Comparison of ENCODE assay signal across 9 cellular contexts in the genomic region with DNA sequence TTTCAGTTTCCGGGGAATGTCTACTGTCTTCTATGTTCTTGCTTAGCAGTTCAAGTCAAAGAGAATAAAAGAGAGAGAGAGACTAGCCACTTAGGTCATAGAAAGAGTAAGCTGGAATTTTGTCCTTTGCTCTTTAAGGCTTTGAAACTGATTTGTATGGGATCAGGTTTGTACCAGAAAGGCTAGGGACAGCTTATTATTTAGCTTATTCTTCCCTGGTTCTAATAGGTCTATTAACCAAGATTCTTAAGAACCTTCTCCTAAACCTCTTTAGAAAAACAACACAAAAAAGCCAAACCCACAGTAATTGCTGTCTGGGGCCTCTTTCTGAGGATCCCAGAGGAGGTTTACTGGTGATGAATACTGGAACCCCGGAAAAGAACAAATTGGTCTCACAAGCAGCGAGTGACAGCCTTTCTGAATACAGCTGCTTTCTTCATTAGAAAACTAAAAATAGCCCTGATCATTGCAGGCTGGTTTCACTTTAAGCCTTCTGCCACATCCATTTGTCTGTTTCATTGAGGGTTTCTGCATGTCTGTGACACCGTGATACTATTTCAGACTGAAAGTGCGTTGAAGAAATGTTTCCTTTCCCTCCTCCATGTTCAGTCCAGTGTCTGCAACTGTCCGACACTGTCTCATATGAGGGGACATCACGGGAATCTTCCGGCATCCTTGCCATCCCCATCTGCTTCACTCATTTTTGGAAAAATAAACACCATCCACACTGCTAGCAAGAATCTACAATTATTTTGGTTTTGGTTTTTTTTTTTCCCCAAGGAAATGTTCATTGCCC.
DNase-seq lines count a peak whose midpoint lies in the region; ATAC-seq, FAIRE-seq and TF ChIP-seq lines count a peak whose summit lies in the region.
"Had no signal": no experiment of that assay in that cellular context is flagged by ENCODE, and none has a peak within 500 bp of the region (broad histone marks: within the 10 kb centered on the region; RNA-seq: fewer than 3 reads in every experiment).

No MANE protein-coding gene starts in this region.

- H3K9me3 Mint-ChIP-seq in CD4-positive, alpha-beta T cell = no peaks in the 10 kb centered on the region

- H3K27me3 ChIP-seq in CD4-positive, alpha-beta T cell (ENCODE audit: control insufficient read depth, insufficient read depth, low read length) = no peaks in the 10 kb centered on the region

- H3K27ac ChIP-seq in CD4-positive, alpha-beta T cell (ENCODE audit: low read depth, low read length) = no peak overlapping the region
- H3K27ac ChIP-seq in skin epidermis = peak overlapping the region in 15 of 21 experiments; percentile 1 to 84 (median 58)

- intact Hi-C loops in CD4-positive, alpha-beta T cell (cut with DNase I, micrococcal nuclease) = no loop called here

- no peaks in the 10 kb centered on the region for H3K27me3 Mint-ChIP-seq in CD4-positive, alpha-beta T cell

- no peaks in the 10 kb centered on the region for H3K9me3 ChIP-seq in CD4-positive, alpha-beta T cell (ENCODE audit: control insufficient read depth, low read length)

- CTCF ChIA-PET in CD4-positive, alpha-beta T cell (lab: Charles Lee) = interaction anchor here (0.7 kb wide), 1 partner anchor 248 kb away, joined by 3 read pairs; no protein-coding TSS in a partner anchor

- POLR2A ChIA-PET in CD4-positive, alpha-beta T cell (lab: Charles Lee) = interaction anchor here (0.7 kb wide), 1 partner anchor 11 kb away, joined by 3 read pairs; no protein-coding TSS in a partner anchor

- FAIRE-seq in RCC 7860 (lab: Jason Lieb, UNC) = no peak
- FAIRE-seq: colon had no signal

- peak overlapping the region; percentile 16 for H3K4me3 Mint-ChIP-seq in CD4-positive, alpha-beta T cell

- no peak for DNase-seq in CD4-positive, alpha-beta T cell
- DNase-seq in dedifferentiated amniotic fluid mesenchymal stem cell (ENCODE audit: extremely low spot score) (peak; percentile 39), NCI-H2171 (lab: John Stamatoyannopoulos, UW) (no peak), RCC 7860 (ENCODE audit: low spot score) (no peak), SKM-1 (lab: John Stamatoyannopoulos, UW; ENCODE audit: unreplicated experiment) (no peak)

- H3K4me3 ChIP-seq in skin epidermis = peak overlapping the region in 2 of 7 experiments; percentile 10

- no peak for TF ChIP-seq CTCF in CD4-positive, alpha-beta T cell (IDR thresholded peaks at IDR 0.05)

- peaks cover 31% of the 10 kb centered on the region for H3K4me1 Mint-ChIP-seq in CD4-positive, alpha-beta T cell (ENCODE audit: low read depth)

- no peak overlapping the region for H3K27ac Mint-ChIP-seq in CD4-positive, alpha-beta T cell

- H3K36me3 Mint-ChIP-seq in CD4-positive, alpha-beta T cell (ENCODE audit: low read depth) = no peaks in the 10 kb centered on the region

- no peak for ATAC-seq in CD4-positive, alpha-beta T cell (ENCODE audit: poor library complexity)
- ATAC-seq in GM19438 (IDR thresholded peaks at IDR 0.05; ENCODE audit: low read depth, unreplicated experiment) = peak; percentile 85
- peak; percentile 78 for ATAC-seq in HG03432 (IDR thresholded peaks at IDR 0.05; ENCODE audit: unreplicated experiment)
